23 cellular contexts compared by ENCODE assay signal in the genomic region with DNA sequence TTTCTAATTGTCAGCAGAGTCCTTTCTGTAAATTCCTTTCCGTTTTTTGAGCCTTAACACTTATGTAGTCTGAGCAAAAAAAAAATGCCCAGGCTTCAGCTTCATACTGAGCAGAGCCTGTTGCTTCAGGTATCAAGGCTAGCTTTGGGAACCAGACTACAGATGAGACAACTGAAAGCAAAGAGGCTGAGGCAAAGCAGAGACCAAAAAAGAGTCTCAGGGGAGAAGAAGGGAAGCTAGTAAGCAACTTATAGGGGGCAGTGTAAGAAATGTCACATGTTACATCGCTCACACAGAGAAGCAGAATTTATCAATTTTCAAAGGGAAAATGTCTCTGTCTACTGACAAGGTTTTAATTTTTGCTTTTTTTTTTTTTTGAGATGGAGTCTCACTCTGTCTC. TPM values are rescaled to one million over a fixed set of nuclear protein-coding genes. Genes with fewer than 3 reads are reported as not detected.
DNase-seq lines count a peak whose midpoint lies in the region; ATAC-seq, FAIRE-seq and TF ChIP-seq lines count a peak whose summit lies in the region.
"Had no signal": no experiment of that assay in that cellular context is flagged by ENCODE, and none has a peak within 500 bp of the region (broad histone marks: within the 10 kb centered on the region; RNA-seq: fewer than 3 reads in every experiment).

No MANE protein-coding gene starts in this region.

- no peaks in the 10 kb centered on the region for H3K9me3 Mint-ChIP-seq in activated CD4-positive, alpha-beta T cell treated with anti-CD3 and anti-CD28 coated beads, Interleukin-2, amount 10 ng/mL, durations not matched to agents 24 days and 14 days
- no peaks in the 10 kb centered on the region for H3K9me3 Mint-ChIP-seq in memory B cell
- H3K9me3 Mint-ChIP-seq: nephron had no signal

- H3K36me3 ChIP-seq in PC-9 (ENCODE audit: low read depth): peaks cover 6% of the 10 kb centered on the region; the same call in 1 of the 2 replicates
- H3K36me3 ChIP-seq: brain microvascular endothelial cell, pancreas, upper lobe of right lung had no signal

- peaks cover 49% of the 10 kb centered on the region for H3K79me2 ChIP-seq in PC-9 (ENCODE audit: low read depth)

- intact Hi-C loops in activated CD4-positive, alpha-beta T cell treated with anti-CD3 and anti-CD28 coated beads, Interleukin-2, amount 10 ng/mL, durations not matched to agents 24 days and 14 days (cut with micrococcal nuclease): no loop called here
- intact Hi-C loops in PC-9 (cut with micrococcal nuclease; ENCODE audit: unreplicated experiment): loop anchor here (10.0 kb wide), 1 partner anchor 438 kb away; no protein-coding TSS in a partner anchor

- no peak overlapping the region for H3K27ac Mint-ChIP-seq in activated CD4-positive, alpha-beta T cell treated with anti-CD3 and anti-CD28 coated beads, Interleukin-2, amount 10 ng/mL, durations not matched to agents 24 days and 14 days
- H3K27ac Mint-ChIP-seq in memory B cell: no peak overlapping the region
- H3K27ac Mint-ChIP-seq: nephron had no signal

- H3K9me3 ChIP-seq in PC-9 (ENCODE audit: insufficient read depth, low read depth): no peaks in the 10 kb centered on the region
- H3K9me3 ChIP-seq: A549, left lung, pancreas, upper lobe of right lung had no signal

- peaks cover 29% of the 10 kb centered on the region for H3K4me1 Mint-ChIP-seq in activated CD4-positive, alpha-beta T cell treated with anti-CD3 and anti-CD28 coated beads, Interleukin-2, amount 10 ng/mL, durations not matched to agents 24 days and 14 days
- peaks cover 33% of the 10 kb centered on the region for H3K4me1 Mint-ChIP-seq in memory B cell

- BruUV-seq in PC-9 (replicated peaks; lab: Mats Ljungman, UMichigan): no TSS peak

- H3K27ac ChIP-seq in PC-9: peak overlapping the region; percentile 42
- H3K27ac ChIP-seq: brain microvascular endothelial cell, hepatocyte, left lung, pancreas, upper lobe of right lung had no signal

- CTCF ChIA-PET in PC-9 (lab: Charles Lee): no interaction called here

- DNase-seq in activated CD4-positive, alpha-beta T cell treated with anti-CD3 and anti-CD28 coated beads, Interleukin-2, amount 10 ng/mL, durations not matched to agents 24 days and 14 days: no peak
- no peak for DNase-seq in activated CD4-positive, alpha-beta T cell treated with anti-CD3 and anti-CD28 coated beads for 1 hour
- DNase-seq in GM19239 (ENCODE audit: insufficient read length, low spot score): no peak
- no peak for DNase-seq in PC-9
- peak in 1 of 2 donors; percentile 45 for DNase-seq in memory B cell (ENCODE audit: low spot score in 2 of 2)
- no peak for DNase-seq in pons (ENCODE audit: low spot score)
- no peak for DNase-seq in DMS153 treated with DMSO at 0.1 percent for 48 hours (lab: John Stamatoyannopoulos, UW; ENCODE audit: unreplicated experiment)
- DNase-seq: activated CD8-positive, alpha-beta memory T cell treated with anti-CD3 and anti-CD28 coated beads, Interleukin-2, amount 50 U/mL, for 4 hours; activated effector memory CD4-positive, alpha-beta T cell treated with anti-CD3 and anti-CD28 coated beads, Interleukin-2, amount 50 U/mL, for 16 hours; brain microvascular endothelial cell; effector CD8-positive, alpha-beta T cell; EL; erythroblast; foreskin fibroblast; Kasumi-1; left lung; pancreas; right cardiac atrium; upper lobe of right lung had no signal

- ATAC-seq in memory B cell (ENCODE audit: low read depth): peak; percentile 70
- no peak for ATAC-seq in GM21367 (IDR thresholded peaks at IDR 0.05; ENCODE audit: unreplicated experiment)
- ATAC-seq: A549, left lung, pancreas, right cardiac atrium, upper lobe of right lung had no signal

- H3K36me3 Mint-ChIP-seq in activated CD4-positive, alpha-beta T cell treated with anti-CD3 and anti-CD28 coated beads, Interleukin-2, amount 10 ng/mL, durations not matched to agents 24 days and 14 days (ENCODE audit: low read depth): peaks cover 45% of the 10 kb centered on the region
- H3K36me3 Mint-ChIP-seq in memory B cell: peaks cover 5% of the 10 kb centered on the region

- H3K4me1 ChIP-seq in PC-9 (replicated peaks; ENCODE audit: insufficient read depth): peaks cover 25% of the 10 kb centered on the region

- H3K4me3 Mint-ChIP-seq in activated CD4-positive, alpha-beta T cell treated with anti-CD3 and anti-CD28 coated beads, Interleukin-2, amount 10 ng/mL, durations not matched to agents 24 days and 14 days: peak overlapping the region; percentile 2
- peak overlapping the region; percentile 54 for H3K4me3 Mint-ChIP-seq in memory B cell

- no peaks in the 10 kb centered on the region for H4K20me1 ChIP-seq in PC-9 (ENCODE audit: insufficient read depth)

- H3F3A ChIP-seq in PC-9 (ENCODE audit: insufficient read depth, low read depth): peaks cover 14% of the 10 kb centered on the region

- POLR2A ChIA-PET in PC-9 (lab: Charles Lee; ENCODE audit: unreplicated experiment): interaction anchor here (0.7 kb wide), 1 partner anchor 198 kb away, joined by 5 read pairs; no protein-coding TSS in a partner anchor

- no peak overlapping the region for H3K4me2 ChIP-seq in PC-9
- H3K4me2 ChIP-seq: A549, hepatocyte had no signal

- no peak overlapping the region for H3K4me3 ChIP-seq in PC-9
- H3K4me3 ChIP-seq: A549, hepatocyte, left lung, pancreas, upper lobe of right lung had no signal

- FAIRE-seq in GM19239 (lab: Jason Lieb, UNC): peak; percentile 91
- FAIRE-seq: A549, pancreas had no signal

- no peak overlapping the region for H2AFZ ChIP-seq in PC-9
- H2AFZ ChIP-seq: hepatocyte had no signal

- no peaks in the 10 kb centered on the region for H3K27me3 Mint-ChIP-seq in activated CD4-positive, alpha-beta T cell treated with anti-CD3 and anti-CD28 coated beads, Interleukin-2, amount 10 ng/mL, durations not matched to agents 24 days and 14 days
- no peaks in the 10 kb centered on the region for H3K27me3 Mint-ChIP-seq in memory B cell

- TF ChIP-seq CTCF in PC-9 (conservative IDR thresholded peaks at IDR 0.05): no peak

- H3K27me3 ChIP-seq in PC-9 (ENCODE audit: insufficient read depth, low read depth): no peaks in the 10 kb centered on the region
- H3K27me3 ChIP-seq: brain microvascular endothelial cell, hepatocyte, left lung, pancreas, upper lobe of right lung had no signal

- no peaks in the 10 kb centered on the region for H3K9me2 ChIP-seq in PC-9 (ENCODE audit: insufficient read depth)

RNA-seq across cellular contexts. Expression of gene HASPIN, which starts 3.3 kb away (rescaled TPM):
- 25.1 and 25.3 TPM in 2 replicates for total RNA-seq in activated CD4-positive, alpha-beta T cell treated with anti-CD3 and anti-CD28 coated beads, Interleukin-2, amount 10 ng/mL, durations not matched to agents 24 days and 14 days
- 25.1 and 26.8 TPM in 2 replicates for total RNA-seq in PC-9 (2021)

RNA-seq across cellular contexts. Expression of gene P2RX5, which starts 31.1 kb away (rescaled TPM):
- 92.3 and 92.8 TPM in 2 replicates for total RNA-seq in activated CD4-positive, alpha-beta T cell treated with anti-CD3 and anti-CD28 coated beads, Interleukin-2, amount 10 ng/mL, durations not matched to agents 24 days and 14 days
- total RNA-seq in PC-9 (2021): 15.0 and 18.3 TPM in 2 replicates
- total RNA-seq: hepatocyte had no signal

RNA-seq across cellular contexts. Expression of gene EMC6, which starts 58.4 kb away (rescaled TPM):
- 69.4 and 70.5 TPM in 2 replicates for total RNA-seq in activated CD4-positive, alpha-beta T cell treated with anti-CD3 and anti-CD28 coated beads, Interleukin-2, amount 10 ng/mL, durations not matched to agents 24 days and 14 days
- 89.6 and 89.9 TPM in 2 replicates for total RNA-seq in PC-9 (2021)

RNA-seq across cellular contexts. Expression of gene TAX1BP3, which starts 58.7 kb away (rescaled TPM):
- total RNA-seq in activated CD4-positive, alpha-beta T cell treated with anti-CD3 and anti-CD28 coated beads, Interleukin-2, amount 10 ng/mL, durations not matched to agents 24 days and 14 days: 28.7 and 29.0 TPM in 2 replicates
- total RNA-seq in PC-9 (2021): 147 and 168 TPM in 2 replicates
